Comparison of ENCODE assay signal across 30 cellular contexts in the genomic region with DNA sequence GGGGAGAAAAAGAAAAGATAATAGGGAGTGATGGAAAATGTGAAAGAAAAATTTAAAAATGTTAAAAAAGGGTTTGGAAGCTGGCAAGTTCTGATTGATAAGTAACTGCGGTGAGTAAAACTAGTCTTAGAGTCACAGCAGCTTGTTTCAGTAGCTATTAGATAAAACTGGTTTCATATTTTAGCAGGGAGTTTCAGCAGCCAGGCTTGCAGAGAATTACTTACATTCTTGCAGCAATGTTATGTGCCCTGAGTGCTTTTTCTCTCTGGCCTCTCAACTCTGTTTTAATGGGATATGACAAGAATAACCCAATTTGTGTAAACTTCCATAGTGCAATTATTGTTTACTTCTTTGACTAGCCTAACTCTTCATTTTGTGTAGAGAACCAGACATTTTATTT.
"Had no signal": no experiment of that assay in that cellular context is flagged by ENCODE, and none has a peak within 500 bp of the region (broad histone marks: within the 10 kb centered on the region; RNA-seq: fewer than 3 reads in every experiment).

No MANE protein-coding gene starts in this region.

- ATAC-seq: activated CD4-positive, CD25-positive, alpha-beta regulatory T cell treated with anti-CD3 and anti-CD28 coated beads, Interleukin-2, amount 50 U/mL, for 24 hours; activated T-helper 17 cell treated with anti-CD3 and anti-CD28 coated beads, Interleukin-2, amount 50 U/mL, for 72 hours; effector memory CD8-positive, alpha-beta T cell; heart left ventricle; left colon; natural killer cell; stimulated activated memory B cell treated with anti-CD40 and anti-IgM and Interleukin-4, amounts not matched to agents 10 μg/mL and 1 μg/mL and 100 μg/mL, for 72 hours; stimulated activated naive CD8-positive, alpha-beta T cell treated with anti-CD3 and anti-CD28 coated beads, Interleukin-15, amount 100 ng/mL, for 72 hours; T-helper 17 cell; upper lobe of right lung had no signal

- H3K9me3 Mint-ChIP-seq: activated T-helper 17 cell treated with anti-CD3 and anti-CD28 coated beads, Interleukin-2, amount 50 U/mL, for 72 hours; effector memory CD8-positive, alpha-beta T cell; immature natural killer cell; natural killer cell; stimulated activated memory B cell treated with anti-CD40 and anti-IgM and Interleukin-4, amounts not matched to agents 10 μg/mL and 1 μg/mL and 100 μg/mL, for 72 hours; stimulated activated naive CD8-positive, alpha-beta T cell treated with anti-CD3 and anti-CD28 coated beads, Interleukin-15, amount 100 ng/mL, for 72 hours had no signal

- H3K4me1 ChIP-seq: heart left ventricle, right atrium auricular region, upper lobe of right lung had no signal

- H3K4me3 Mint-ChIP-seq: activated T-helper 17 cell treated with anti-CD3 and anti-CD28 coated beads, Interleukin-2, amount 50 U/mL, for 72 hours; effector memory CD8-positive, alpha-beta T cell; immature natural killer cell; natural killer cell; stimulated activated memory B cell treated with anti-CD40 and anti-IgM and Interleukin-4, amounts not matched to agents 10 μg/mL and 1 μg/mL and 100 μg/mL, for 72 hours; stimulated activated naive CD8-positive, alpha-beta T cell treated with anti-CD3 and anti-CD28 coated beads, Interleukin-15, amount 100 ng/mL, for 72 hours; T-helper 17 cell had no signal

- H3K27me3 Mint-ChIP-seq: activated T-helper 17 cell treated with anti-CD3 and anti-CD28 coated beads, Interleukin-2, amount 50 U/mL, for 72 hours; effector memory CD8-positive, alpha-beta T cell; stimulated activated memory B cell treated with anti-CD40 and anti-IgM and Interleukin-4, amounts not matched to agents 10 μg/mL and 1 μg/mL and 100 μg/mL, for 72 hours; stimulated activated naive CD8-positive, alpha-beta T cell treated with anti-CD3 and anti-CD28 coated beads, Interleukin-15, amount 100 ng/mL, for 72 hours; T-helper 17 cell had no signal

- H3K36me3 Mint-ChIP-seq: natural killer cell had no signal

- DNase-seq: activated CD4-positive, alpha-beta T cell treated with anti-CD3 and anti-CD28 coated beads for 48 hours; activated CD4-positive, alpha-beta T cell treated with anti-CD3 and anti-CD28 coated beads, Interleukin-2, amount 50 U/mL, for 48 hours; activated CD8-positive, alpha-beta memory T cell treated with anti-CD3 and anti-CD28 coated beads, Interleukin-2, amount 50 U/mL, for 4 hours; activated gamma-delta T cell treated with Interleukin-2 at 50 U/mL for 16 hours; activated naive CD4-positive, alpha-beta T cell treated with anti-CD3 and anti-CD28 coated beads, Interleukin-2, amount 50 U/mL, for 16 hours; activated T-cell treated with anti-CD3 and anti-CD28 coated beads, Interleukin-2, amount 50 U/mL, for 1 hour; anterior cingulate cortex; effector memory CD8-positive, alpha-beta T cell; foreskin fibroblast; heart left ventricle; hypothalamus; immature natural killer cell; kidney; left colon; natural killer cell; stimulated activated CD4-positive, alpha-beta T cell treated with anti-CD3 and anti-CD28 coated beads, Interleukin-1b, Interleukin-23, amount 100 ng/mL, for 48 hours; stimulated activated CD4-positive, alpha-beta T cell treated with anti-CD3 and anti-CD28 coated beads, Interleukin-4, amount 100 ng/mL, for 4 hours; stimulated activated CD8-positive, alpha-beta memory T cell treated with anti-CD3 and anti-CD28 coated beads, Interleukin-4, amount 100 ng/mL, for 48 hours; stimulated activated naive CD8-positive, alpha-beta T cell treated with anti-CD3 and anti-CD28 coated beads, Interleukin-15, amount 100 ng/mL, for 72 hours; substantia nigra; T-helper 17 cell; T1000; upper lobe of right lung; WERI-Rb-1 had no signal

- H3K27me3 ChIP-seq: heart left ventricle, right atrium auricular region, upper lobe of right lung had no signal

- H3K9me3 ChIP-seq: heart left ventricle, right atrium auricular region, upper lobe of right lung had no signal

- H3K4me2 ChIP-seq: smooth muscle cell had no signal

- H3K4me1 Mint-ChIP-seq: immature natural killer cell; natural killer cell; stimulated activated memory B cell treated with anti-CD40 and anti-IgM and Interleukin-4, amounts not matched to agents 10 μg/mL and 1 μg/mL and 100 μg/mL, for 72 hours had no signal

- H3K27ac Mint-ChIP-seq: activated T-helper 17 cell treated with anti-CD3 and anti-CD28 coated beads, Interleukin-2, amount 50 U/mL, for 72 hours; effector memory CD8-positive, alpha-beta T cell; immature natural killer cell; natural killer cell; stimulated activated memory B cell treated with anti-CD40 and anti-IgM and Interleukin-4, amounts not matched to agents 10 μg/mL and 1 μg/mL and 100 μg/mL, for 72 hours; stimulated activated naive CD8-positive, alpha-beta T cell treated with anti-CD3 and anti-CD28 coated beads, Interleukin-15, amount 100 ng/mL, for 72 hours; T-helper 17 cell had no signal

- H3K27ac ChIP-seq: coronary artery, heart left ventricle, right atrium auricular region, upper lobe of right lung, WERI-Rb-1 had no signal

- H3K4me3 ChIP-seq: coronary artery, heart left ventricle, right atrium auricular region, smooth muscle cell, upper lobe of right lung had no signal
